ENCODE assay signal across 16 cellular contexts in genomic region chr3:171115667-171116066, GRCh38.
A peak's percentile ranks its signal among the peaks of the same experiment; 100 is the strongest.
DNase-seq lines count a peak whose midpoint lies in the region; ATAC-seq and TF ChIP-seq lines count a peak whose summit lies in the region.
"Had no signal": no experiment of that assay in that cellular context is flagged by ENCODE, and none has a peak within 500 bp of the region (broad histone marks: within the 10 kb centered on the region; RNA-seq: fewer than 3 reads in every experiment).

No MANE protein-coding gene starts in this region.

- in situ Hi-C loops in SK-MEL-5 (cut with HindIII; ENCODE audit: low pct_unique_long_range_greater_than_20kb, low sequenced_read_pairs): no loop called here

- intact Hi-C loops in natural killer cell (cut with micrococcal nuclease): no loop called here

- no peak overlapping the region for H3K4me3 Mint-ChIP-seq in natural killer cell
- H3K4me3 Mint-ChIP-seq in natural killer cell treated with Interleukin-12 subunit alpha and Interleukin-12 subunit beta and Interleukin-15 and Interleukin-18, amount 100 ng/mL, for 72 hours: no peak overlapping the region
- H3K4me3 Mint-ChIP-seq: activated CD4-positive, alpha-beta memory T cell treated with anti-CD3 and anti-CD28 coated beads for 36 hours; dendritic cell treated with granulocyte-macrophage colony-stimulating factor and Interleukin-4, amounts not matched to agents 40 ng/mL and 50 ng/mL, for 4 days; stimulated activated naive CD8-positive, alpha-beta T cell treated with anti-CD3 and anti-CD28 coated beads, Interleukin-15, Interleukin-2, amounts not matched to agents 100 ng/mL and 50 ng/mL, for 24 hours had no signal

- DNase-seq in natural killer cell: no peak
- no peak for DNase-seq in natural killer cell treated with Interleukin-12 subunit alpha and Interleukin-12 subunit beta and Interleukin-15 and Interleukin-18, amount 100 ng/mL, for 72 hours (ENCODE audit: low spot score)
- DNase-seq in SK-MEL-5 (ENCODE audit: low read depth, low spot score): peak; percentile 17
- peak; percentile 30 for DNase-seq in medulla oblongata (ENCODE audit: extremely low spot score)
- DNase-seq in central memory CD4-positive, alpha-beta T cell: no peak
- no peak for DNase-seq in kidney glomerular epithelial cell (lab: John Stamatoyannopoulos, UW)
- no peak for DNase-seq in foreskin melanocyte
- DNase-seq: activated CD4-positive, alpha-beta memory T cell treated with anti-CD3 and anti-CD28 coated beads for 36 hours; activated CD4-positive, CD25-positive, alpha-beta regulatory T cell; KBM-7; NCI-H526; stimulated activated CD4-positive, alpha-beta T cell treated with anti-CD3 and anti-CD28 coated beads, Interleukin-4, amount 100 ng/mL, for 4 hours; tibial artery had no signal

- H3K9me3 Mint-ChIP-seq in natural killer cell: no peaks in the 10 kb centered on the region
- H3K9me3 Mint-ChIP-seq in natural killer cell treated with Interleukin-12 subunit alpha and Interleukin-12 subunit beta and Interleukin-15 and Interleukin-18, amount 100 ng/mL, for 72 hours: no peaks in the 10 kb centered on the region
- H3K9me3 Mint-ChIP-seq: dendritic cell treated with granulocyte-macrophage colony-stimulating factor and Interleukin-4, amounts not matched to agents 40 ng/mL and 50 ng/mL, for 4 days; stimulated activated naive CD8-positive, alpha-beta T cell treated with anti-CD3 and anti-CD28 coated beads, Interleukin-15, Interleukin-2, amounts not matched to agents 100 ng/mL and 50 ng/mL, for 24 hours had no signal

- ATAC-seq in natural killer cell: no peak
- ATAC-seq in natural killer cell treated with Interleukin-12 subunit alpha and Interleukin-12 subunit beta and Interleukin-15 and Interleukin-18, amount 100 ng/mL, for 72 hours: no peak
- no peak for ATAC-seq in HG02610 (IDR thresholded peaks at IDR 0.05; ENCODE audit: unreplicated experiment)

- peak overlapping the region; percentile 21 to 51 for H3K27ac Mint-ChIP-seq in natural killer cell
- H3K27ac Mint-ChIP-seq in natural killer cell treated with Interleukin-12 subunit alpha and Interleukin-12 subunit beta and Interleukin-15 and Interleukin-18, amount 100 ng/mL, for 72 hours: no peak overlapping the region
- H3K27ac Mint-ChIP-seq: activated CD4-positive, alpha-beta memory T cell treated with anti-CD3 and anti-CD28 coated beads for 36 hours; dendritic cell treated with granulocyte-macrophage colony-stimulating factor and Interleukin-4, amounts not matched to agents 40 ng/mL and 50 ng/mL, for 4 days; stimulated activated naive CD8-positive, alpha-beta T cell treated with anti-CD3 and anti-CD28 coated beads, Interleukin-15, Interleukin-2, amounts not matched to agents 100 ng/mL and 50 ng/mL, for 24 hours had no signal

- H3K27me3 Mint-ChIP-seq in natural killer cell (ENCODE audit: low read depth in 2 of 2): no peaks in the 10 kb centered on the region
- no peaks in the 10 kb centered on the region for H3K27me3 Mint-ChIP-seq in natural killer cell treated with Interleukin-12 subunit alpha and Interleukin-12 subunit beta and Interleukin-15 and Interleukin-18, amount 100 ng/mL, for 72 hours
- H3K27me3 Mint-ChIP-seq: activated CD4-positive, alpha-beta memory T cell treated with anti-CD3 and anti-CD28 coated beads for 36 hours; dendritic cell treated with granulocyte-macrophage colony-stimulating factor and Interleukin-4, amounts not matched to agents 40 ng/mL and 50 ng/mL, for 4 days; stimulated activated naive CD8-positive, alpha-beta T cell treated with anti-CD3 and anti-CD28 coated beads, Interleukin-15, Interleukin-2, amounts not matched to agents 100 ng/mL and 50 ng/mL, for 24 hours had no signal

- no peak for TF ChIP-seq CTCF in natural killer cell (IDR thresholded peaks at IDR 0.05)

- H3K4me1 Mint-ChIP-seq in natural killer cell: peaks cover 10 to 21% of the 10 kb centered on the region in 2 donors
- H3K4me1 Mint-ChIP-seq in natural killer cell treated with Interleukin-12 subunit alpha and Interleukin-12 subunit beta and Interleukin-15 and Interleukin-18, amount 100 ng/mL, for 72 hours (ENCODE audit: low read depth in 2 of 2): peaks cover 9 to 15% of the 10 kb centered on the region in 2 donors

- H3K36me3 Mint-ChIP-seq in natural killer cell: peaks cover 6% of the 10 kb centered on the region
- H3K36me3 Mint-ChIP-seq in natural killer cell treated with Interleukin-12 subunit alpha and Interleukin-12 subunit beta and Interleukin-15 and Interleukin-18, amount 100 ng/mL, for 72 hours: peaks cover 21% of the 10 kb centered on the region

Comparison
In these comparisons a context has a peak if more than half of its experiments do, and no peak if none do; other contexts are left out.
1. H3K27ac Mint-ChIP-seq: peak in natural killer cell (2 of 2); none in natural killer cell treated with Interleukin-12 subunit alpha and Interleukin-12 subunit beta and Interleukin-15 and Interleukin-18, amount 100 ng/mL, for 72 hours (0 of 2).
2. DNase-seq: peak in SK-MEL-5 (single experiment) and medulla oblongata (single experiment); none in natural killer cell (single experiment), natural killer cell treated with Interleukin-12 subunit alpha and Interleukin-12 subunit beta and Interleukin-15 and Interleukin-18, amount 100 ng/mL, for 72 hours (single experiment), central memory CD4-positive, alpha-beta T cell (single experiment), kidney glomerular epithelial cell (single experiment) and foreskin melanocyte (single experiment).